9 cellular contexts compared by ENCODE assay signal in the genomic region with DNA sequence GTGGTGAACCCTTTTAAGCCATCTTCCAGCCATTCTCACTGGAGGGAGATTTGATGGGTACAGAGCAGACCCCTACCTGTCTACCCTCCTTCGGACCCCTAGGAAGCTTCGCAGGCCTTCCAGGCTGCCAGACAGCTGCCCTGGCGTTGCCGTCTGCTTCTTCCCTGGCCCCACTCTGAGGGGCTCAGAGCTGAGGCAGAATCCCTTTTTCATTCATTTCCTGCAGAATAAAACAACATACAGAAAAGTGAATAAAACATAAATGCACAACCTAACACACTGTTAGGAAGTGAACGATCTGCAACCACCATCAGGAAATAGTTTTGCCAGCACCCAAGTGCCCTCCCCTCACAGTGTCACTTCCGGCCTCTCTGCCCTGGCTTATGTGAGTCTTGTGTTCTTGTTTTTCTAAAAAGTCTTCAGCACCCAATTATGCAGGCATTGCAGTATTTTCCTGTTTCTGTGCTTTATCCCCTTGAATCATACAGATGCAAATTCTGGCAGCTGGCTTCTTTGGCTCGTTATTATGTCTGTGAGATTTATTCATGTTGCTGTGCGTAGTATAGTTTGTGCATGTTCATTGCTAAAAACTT.
DNase-seq lines count a peak whose midpoint lies in the region; ATAC-seq lines count a peak whose summit lies in the region.
"Had no signal": no experiment of that assay in that cellular context is flagged by ENCODE, and none has a peak within 500 bp of the region (broad histone marks: within the 10 kb centered on the region; RNA-seq: fewer than 3 reads in every experiment).

No MANE protein-coding gene starts in this region.

- H3K4me3 ChIP-seq in rectal smooth muscle tissue (ENCODE audit: low read length) = peak overlapping the region; percentile 62
- H3K4me3 ChIP-seq: A549 had no signal

- no peaks in the 10 kb centered on the region for H3K36me3 ChIP-seq in rectal smooth muscle tissue (ENCODE audit: control insufficient read depth, insufficient read depth, low read length)

- no peak overlapping the region for H3K9ac ChIP-seq in rectal smooth muscle tissue (ENCODE audit: low read length)

- DNase-seq in activated gamma-delta T cell treated with Interleukin-2 at 50 U/mL for 16 hours (peak; percentile 72), activated gamma-delta T cell (lab: John Stamatoyannopoulos, UW) (no peak), activated T-cell treated with anti-CD3 and anti-CD28 coated beads for 48 hours (ENCODE audit: low read depth) (peak; percentile 39), fibroblast of the conjunctiva (ENCODE audit: low read depth) (peak; percentile 21), HuH-7.5 (ENCODE audit: low spot score) (no peak)

- peak overlapping the region; percentile 55 for H3K27ac ChIP-seq in rectal smooth muscle tissue (ENCODE audit: low read depth, low read length)
- H3K27ac ChIP-seq: A549 had no signal

- ATAC-seq in GM18502 (IDR thresholded peaks at IDR 0.05; ENCODE audit: poor library complexity, unreplicated experiment) = no peak
- no peak for ATAC-seq in GM18519 (IDR thresholded peaks at IDR 0.05; ENCODE audit: low FRiP score, unreplicated experiment)
- ATAC-seq: A549 had no signal

- H3K4me1 ChIP-seq in rectal smooth muscle tissue (ENCODE audit: control insufficient read depth, insufficient read depth, low read length) = peaks cover 6% of the 10 kb centered on the region

- H3K27me3 ChIP-seq in rectal smooth muscle tissue (ENCODE audit: control insufficient read depth, insufficient read depth, low read length) = no peaks in the 10 kb centered on the region

Comparison
In these comparisons a context has a peak if more than half of its experiments do, and no peak if none do; other contexts are left out.
1. DNase-seq: peak in activated gamma-delta T cell treated with Interleukin-2 at 50 U/mL for 16 hours (single experiment), activated T-cell treated with anti-CD3 and anti-CD28 coated beads for 48 hours (single experiment) and fibroblast of the conjunctiva (single experiment); none in activated gamma-delta T cell (single experiment) and HuH-7.5 (single experiment).